ENCODE assay signal across 1 cellular context in genomic region chr17:21242780-21243515, GRCh38.
A peak's percentile ranks its signal among the peaks of the same experiment; 100 is the strongest.
TF ChIP-seq lines count a peak whose summit lies in the region.

No MANE protein-coding gene starts in this region.

TF ChIP-seq in HepG2, 621 proteins besides CTCF, POLR2A, EP300 and RAD21:
- no peak for TF ChIP-seq ZNF3 (CRISPR knock-in tag; IDR thresholded peaks at IDR 0.05)
- TF ChIP-seq SNAPC2 (CRISPR knock-in tag; IDR thresholded peaks at IDR 0.05): no peak
- no peak for TF ChIP-seq FOXO1 (CRISPR knock-in tag; IDR thresholded peaks at IDR 0.05)
- TF ChIP-seq, protein P1, sequence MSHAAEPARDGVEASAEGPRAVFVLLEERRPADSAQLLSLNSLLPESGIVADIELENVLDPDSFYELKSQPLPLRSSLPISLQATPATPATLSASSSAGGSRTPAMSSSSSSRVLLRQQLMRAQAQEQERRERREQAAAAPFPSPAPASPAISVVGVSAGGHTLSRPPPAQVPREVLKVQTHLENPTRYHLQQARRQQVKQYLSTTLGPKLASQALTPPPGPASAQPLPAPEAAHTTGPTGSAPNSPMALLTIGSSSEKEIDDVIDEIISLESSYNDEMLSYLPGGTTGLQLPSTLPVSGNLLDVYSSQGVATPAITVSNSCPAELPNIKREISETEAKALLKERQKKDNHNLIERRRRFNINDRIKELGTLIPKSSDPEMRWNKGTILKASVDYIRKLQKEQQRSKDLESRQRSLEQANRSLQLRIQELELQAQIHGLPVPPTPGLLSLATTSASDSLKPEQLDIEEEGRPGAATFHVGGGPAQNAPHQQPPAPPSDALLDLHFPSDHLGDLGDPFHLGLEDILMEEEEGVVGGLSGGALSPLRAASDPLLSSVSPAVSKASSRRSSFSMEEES (CRISPR knock-in tag; IDR thresholded peaks at IDR 0.05): no peak
- TF ChIP-seq ATAD3A (CRISPR knock-in tag; IDR thresholded peaks at IDR 0.05): no peak
- TF ChIP-seq ZNF577 (CRISPR knock-in tag; IDR thresholded peaks at IDR 0.05; ENCODE audit: borderline replicate concordance, low read depth): no peak
- 0 out of 2 replicates have a peak, but pooled peaks have one; percentile 9 for TF ChIP-seq ZFX (CRISPR knock-in tag; IDR thresholded peaks at IDR 0.05; ENCODE audit: low read depth)
- peak; percentile 99 for TF ChIP-seq MNT (IDR thresholded peaks at IDR 0.05)
- peak; percentile 43 for TF ChIP-seq ZNF687 (CRISPR knock-in tag; IDR thresholded peaks at IDR 0.05)
- TF ChIP-seq, protein P2, sequence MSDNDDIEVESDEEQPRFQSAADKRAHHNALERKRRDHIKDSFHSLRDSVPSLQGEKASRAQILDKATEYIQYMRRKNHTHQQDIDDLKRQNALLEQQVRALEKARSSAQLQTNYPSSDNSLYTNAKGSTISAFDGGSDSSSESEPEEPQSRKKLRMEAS (IDR thresholded peaks at IDR 0.05): peak; percentile 36; the same call in 1 of the 2 replicates
TF ChIP-seq in HepG2: peak in this region for 4.
